In genomic region chr16:11744075-11744470, GRCh38 we compare ENCODE assay signal across 12 cellular contexts. TPM values are rescaled to one million over a fixed set of nuclear protein-coding genes. Genes with fewer than 3 reads are reported as not detected.
DNase-seq lines count a peak whose midpoint lies in the region; ATAC-seq and TF ChIP-seq lines count a peak whose summit lies in the region.
"Had no signal": no experiment of that assay in that cellular context is flagged by ENCODE, and none has a peak within 500 bp of the region (broad histone marks: within the 10 kb centered on the region; RNA-seq: fewer than 3 reads in every experiment).

No MANE protein-coding gene starts in this region.

- TF ChIP-seq POLR2A in breast epithelium (IDR thresholded peaks at IDR 0.05) (no peak), upper lobe of left lung (IDR thresholded peaks at IDR 0.05) (no peak)

- WGBS in upper lobe of left lung, 2 donors, result 85 to 96% methylated on average over 5 of the region's 5 CpGs

- H3K4me3 ChIP-seq in breast epithelium (no peak overlapping the region), mucosa of rectum (ENCODE audit: low read length in 2 of 2) (peak overlapping the region in 1 of 2 donors; percentile 65), upper lobe of left lung (no peak overlapping the region)
- H3K4me3 ChIP-seq: mucosa of descending colon had no signal

- no TSS peak for BruUV-seq in MCF 10A (replicated peaks; lab: Mats Ljungman, UMichigan)

- H3K36me3 ChIP-seq in breast epithelium (no peaks in the 10 kb centered on the region), mucosa of rectum (ENCODE audit: control insufficient read depth in 2 of 2, insufficient read depth in 2 of 2, low read length in 2 of 2) (no peaks in the 10 kb centered on the region), upper lobe of left lung (peaks cover under 1 to 12% (median 7%) of the 10 kb centered on the region in 4 donors)

- H3K9ac ChIP-seq in mucosa of rectum (ENCODE audit: low read depth in 1 of 2, low read length in 2 of 2), result peak overlapping the region in 1 of 2 donors; percentile 38

- H3K27ac ChIP-seq in breast epithelium (peak overlapping the region in 1 of 2 donors; percentile 97), mucosa of rectum (ENCODE audit: low read depth in 2 of 2, low read length in 2 of 2) (peak overlapping the region; percentile 98), upper lobe of left lung (peak overlapping the region; percentile 99)

- ATAC-seq in upper lobe of left lung (ENCODE audit: low FRiP score in 2 of 2), result no peak
- no peak for ATAC-seq in HG03095 (IDR thresholded peaks at IDR 0.05; ENCODE audit: unreplicated experiment)

- CTCF ChIA-PET in MCF 10A (lab: Yijun Ruan, JAX), result interaction anchor here (0.6 to 1.3 kb wide), 7 partner anchors 20 to 423 kb away, joined by 3 to 6 read pairs (median 4); partner anchors contain the start of genes RSL1D1 and ZC3H7A

- peaks cover 23% of the 10 kb centered on the region for H3K4me1 Mint-ChIP-seq in MCF 10A (ENCODE audit: insufficient read depth, unreplicated experiment)
- H3K4me1 Mint-ChIP-seq in activated naive CD8-positive, alpha-beta T cell (ENCODE audit: low read depth), result peaks cover 40% of the 10 kb centered on the region

- intact Hi-C loops in MCF 10A (cut with micrococcal nuclease), result loop anchor here (5.0 kb wide), 2 partner anchors 53 to 323 kb away; partner anchors contain the start of gene ZC3H7A
- intact Hi-C loops in breast epithelium (cut with DNase I; ENCODE audit: low total_unique reads), result no loop called here

- H3K4me1 ChIP-seq in breast epithelium (peaks cover 0 to 18% of the 10 kb centered on the region in 2 donors), mucosa of rectum (ENCODE audit: control insufficient read depth in 2 of 2, insufficient read depth in 2 of 2, low read length in 2 of 2) (peaks cover 30 to 43% of the 10 kb centered on the region in 2 donors), upper lobe of left lung (peaks cover 21 to 36% (median 33%) of the 10 kb centered on the region in 4 donors)

- no peaks in the 10 kb centered on the region for H3K27me3 ChIP-seq in breast epithelium
- H3K27me3 ChIP-seq in mucosa of rectum (ENCODE audit: control insufficient read depth in 2 of 2, insufficient read depth in 2 of 2, low read length in 2 of 2), result no peaks in the 10 kb centered on the region
- H3K27me3 ChIP-seq in upper lobe of left lung, result no peaks in the 10 kb centered on the region

- POLR2A ChIA-PET in MCF 10A (lab: Yijun Ruan, JAX), result interaction anchor here (0.6 to 7.5 kb wide), 13 partner anchors 19 to 776 kb away, joined by 3 to 73 read pairs (median 4); partner anchors contain the start of genes RSL1D1 and ZC3H7A

- no peak for TF ChIP-seq EP300 in upper lobe of left lung (IDR thresholded peaks at IDR 0.05)

- H3K9me3 ChIP-seq in breast epithelium (no peaks in the 10 kb centered on the region), mucosa of rectum (ENCODE audit: control insufficient read depth in 2 of 2, low read length in 2 of 2) (no peaks in the 10 kb centered on the region), upper lobe of left lung (no peaks in the 10 kb centered on the region)
- H3K9me3 ChIP-seq: mucosa of descending colon had no signal

- peak; percentile 1 for DNase-seq in MCF 10A (ENCODE audit: unreplicated experiment)
- DNase-seq in breast epithelium (ENCODE audit: low spot score in 2 of 2), result no peak
- no peak for DNase-seq in upper lobe of left lung
- DNase-seq in SW480 (ENCODE audit: low spot score), result no peak
- no peak for DNase-seq in mesenteric fat pad (ENCODE audit: low spot score)
- DNase-seq: amniotic stem cell, GOT3, NCI-H187 treated with DMSO at 0.1 percent for 48 hours had no signal

- TF ChIP-seq CTCF in MCF 10A (IDR thresholded peaks at IDR 0.05; ENCODE audit: unreplicated experiment), result no peak
- no peak for TF ChIP-seq CTCF in breast epithelium (IDR thresholded peaks at IDR 0.05)
- TF ChIP-seq CTCF in upper lobe of left lung (IDR thresholded peaks at IDR 0.05), result no peak

- peak overlapping the region; percentile 94 for H3K27ac Mint-ChIP-seq in MCF 10A (ENCODE audit: low read depth, unreplicated experiment)
- peak overlapping the region; percentile 92 for H3K27ac Mint-ChIP-seq in activated naive CD8-positive, alpha-beta T cell

- no peaks in the 10 kb centered on the region for H3K9me3 Mint-ChIP-seq in MCF 10A (ENCODE audit: unreplicated experiment)
- H3K9me3 Mint-ChIP-seq in activated naive CD8-positive, alpha-beta T cell (ENCODE audit: low read depth), result no peaks in the 10 kb centered on the region

- peaks cover 33% of the 10 kb centered on the region for H3K36me3 Mint-ChIP-seq in MCF 10A (ENCODE audit: insufficient read depth, unreplicated experiment)
- H3K36me3 Mint-ChIP-seq in activated naive CD8-positive, alpha-beta T cell, result no peaks in the 10 kb centered on the region

- peak overlapping the region; percentile 86 for H3K4me3 Mint-ChIP-seq in MCF 10A (ENCODE audit: unreplicated experiment)
- H3K4me3 Mint-ChIP-seq in activated naive CD8-positive, alpha-beta T cell, result peak overlapping the region; percentile 91

- H3K27me3 Mint-ChIP-seq in MCF 10A (ENCODE audit: insufficient read depth, unreplicated experiment), result no peaks in the 10 kb centered on the region
- no peaks in the 10 kb centered on the region for H3K27me3 Mint-ChIP-seq in activated naive CD8-positive, alpha-beta T cell

RNA-seq across cellular contexts. Expression of gene TXNDC11, which starts 1.4 kb away (rescaled TPM):
- total RNA-seq in MCF 10A (2022), result 38.2 and 43.7 TPM in 2 replicates
- total RNA-seq in breast epithelium, result 10 to 100 TPM; 38.6 to 53.7 (median 47.9) TPM
- total RNA-seq in upper lobe of left lung, result 100 to 1,000 TPM in 5 of 6 donors, 10 to 100 TPM in 1; 81.2 to 148 (median 117) TPM
- total RNA-seq in mesenteric fat pad, result 51.9 TPM

RNA-seq across cellular contexts. Expression of gene ZC3H7A, which starts 53.0 kb away (rescaled TPM):
- total RNA-seq in MCF 10A (2022), result 66.9 and 74.1 TPM in 2 replicates
- total RNA-seq in breast epithelium, result 10 to 100 TPM; 58.4 to 70.7 (median 67.5) TPM
- total RNA-seq in upper lobe of left lung, result 100 to 1,000 TPM in 2 of 6 donors, 10 to 100 TPM in 4; 52.7 to 142 (median 64.7) TPM
- 57.1 TPM for total RNA-seq in mesenteric fat pad
